11 cellular contexts compared by ENCODE assay signal in genomic region chr13:69324109-69324886, GRCh38.
DNase-seq lines count a peak whose midpoint lies in the region; ATAC-seq and TF ChIP-seq lines count a peak whose summit lies in the region.
"Had no signal": no experiment of that assay in that cellular context is flagged by ENCODE, and none has a peak within 500 bp of the region (broad histone marks: within the 10 kb centered on the region; RNA-seq: fewer than 3 reads in every experiment).

No MANE protein-coding gene starts in this region.

- POLR2A ChIA-PET in RWPE1 (lab: Yijun Ruan, JAX; ENCODE audit: low non-redundant PET): no interaction called here
- POLR2A ChIA-PET in CD4-positive, alpha-beta memory T cell (lab: Charles Lee; ENCODE audit: partially characterized antibody): no interaction called here

- no peak overlapping the region for H3K27ac Mint-ChIP-seq in CD4-positive, alpha-beta memory T cell

- 15% methylated on average over 2 of the region's 2 CpGs for whole genome bisulfite sequencing in hepatocyte (ENCODE audit: low lambda C conversion rate, missing lambda C conversion rate)
- 2 to 7% methylated on average over 2 of the region's 2 CpGs for WGBS in tibial nerve, 2 donors

- TF ChIP-seq CTCF in Loucy (conservative IDR thresholded peaks at IDR 0.05; ENCODE audit: low read length) (peak; percentile 60), RWPE1 (conservative IDR thresholded peaks at IDR 0.05; ENCODE audit: low read depth) (peak; percentile 30; the same call in 1 of the 2 replicates), hepatocyte (IDR thresholded peaks at IDR 0.05; ENCODE audit: poor library complexity) (peak; percentile 62), tibial nerve (IDR thresholded peaks at IDR 0.05) (no peak)

- no peak overlapping the region for H3K4me3 ChIP-seq in Loucy (ENCODE audit: low read length, poor library complexity, severe bottlenecking)
- no peak overlapping the region for H3K4me3 ChIP-seq in hepatocyte
- H3K4me3 ChIP-seq in CD4-positive, alpha-beta memory T cell (ENCODE audit: low read length in 2 of 2): no peak overlapping the region
- H3K4me3 ChIP-seq in tibial nerve: no peak overlapping the region
- H3K4me3 ChIP-seq: skin epidermis had no signal

- H2AFZ ChIP-seq in Loucy (ENCODE audit: low read length): no peak overlapping the region
- no peak overlapping the region for H2AFZ ChIP-seq in hepatocyte

- H3K27me3 ChIP-seq in Loucy (ENCODE audit: insufficient read depth, low read length, poor library complexity, severe bottlenecking) (no peaks in the 10 kb centered on the region), hepatocyte (no peaks in the 10 kb centered on the region), tibial nerve (no peaks in the 10 kb centered on the region)
- H3K27me3 ChIP-seq in CD4-positive, alpha-beta memory T cell (ENCODE audit: insufficient read depth, low read length): no peaks in the 10 kb centered on the region

- H3K9me2 ChIP-seq in Loucy (replicated peaks; ENCODE audit: low read depth, low read length) (no peaks in the 10 kb centered on the region), hepatocyte (replicated peaks; ENCODE audit: insufficient read depth) (no peaks in the 10 kb centered on the region)

- H3K27me3 Mint-ChIP-seq in CD4-positive, alpha-beta memory T cell: no peaks in the 10 kb centered on the region

- intact Hi-C loops in CD4-positive, alpha-beta memory T cell (cut with micrococcal nuclease): no loop called here

- no peaks in the 10 kb centered on the region for H3K9me3 ChIP-seq in Loucy (ENCODE audit: insufficient read depth, low read depth, low read length)
- no peaks in the 10 kb centered on the region for H3K9me3 ChIP-seq in hepatocyte (ENCODE audit: low read depth)
- no peaks in the 10 kb centered on the region for H3K9me3 ChIP-seq in CD4-positive, alpha-beta memory T cell (ENCODE audit: control insufficient read depth in 1 of 2, low read length in 2 of 2)
- no peaks in the 10 kb centered on the region for H3K9me3 ChIP-seq in tibial nerve

- no peak for TF ChIP-seq POLR2A in tibial nerve (IDR thresholded peaks at IDR 0.05)

- H3K4me3 Mint-ChIP-seq in CD4-positive, alpha-beta memory T cell: no peak overlapping the region

- H3K4me2 ChIP-seq in Loucy (ENCODE audit: low read depth, low read length, poor library complexity, severe bottlenecking): no peak overlapping the region
- no peak overlapping the region for H3K4me2 ChIP-seq in hepatocyte

- H3K4me1 Mint-ChIP-seq in CD4-positive, alpha-beta memory T cell: no peaks in the 10 kb centered on the region

- no peaks in the 10 kb centered on the region for H3K79me2 ChIP-seq in Loucy (ENCODE audit: insufficient read depth, low read length)
- H3K79me2 ChIP-seq in hepatocyte: no peaks in the 10 kb centered on the region

- DNase-seq in Caki2 (ENCODE audit: low read depth) (peak; percentile 6), RWPE1 (ENCODE audit: low spot score) (no peak), hepatocyte (ENCODE audit: low spot score) (peak; percentile 39), tibial nerve (ENCODE audit: low spot score in 2 of 2) (no peak)
- DNase-seq in CD4-positive, alpha-beta memory T cell: no peak
- DNase-seq: activated gamma-delta T cell, hypothalamus had no signal

- no peaks in the 10 kb centered on the region for H3F3A ChIP-seq in Loucy (ENCODE audit: low read depth)

- H3K4me1 ChIP-seq in Loucy (ENCODE audit: insufficient read depth, low read length, poor library complexity, severe bottlenecking) (no peaks in the 10 kb centered on the region), hepatocyte (ENCODE audit: insufficient read depth) (no peaks in the 10 kb centered on the region), tibial nerve (no peaks in the 10 kb centered on the region)
- H3K4me1 ChIP-seq in CD4-positive, alpha-beta memory T cell (ENCODE audit: insufficient read depth, low read length): no peaks in the 10 kb centered on the region

- CTCF ChIA-PET in RWPE1 (lab: Yijun Ruan, JAX): interaction anchor here (0.6 to 1.0 kb wide), 3 partner anchors 12 to 1029 kb away, joined by 3 to 4 read pairs (median 4); no protein-coding TSS in a partner anchor
- CTCF ChIA-PET in CD4-positive, alpha-beta memory T cell (lab: Charles Lee; ENCODE audit: partially characterized antibody): no interaction called here

- no peak for TF ChIP-seq EP300 in tibial nerve (IDR thresholded peaks at IDR 0.05)

- no peaks in the 10 kb centered on the region for H3K36me3 Mint-ChIP-seq in CD4-positive, alpha-beta memory T cell

- H3K9me3 Mint-ChIP-seq in CD4-positive, alpha-beta memory T cell: peaks cover 0 to 13% (median 6%) of the 10 kb centered on the region in 8 donors

- H4K20me1 ChIP-seq in Loucy (ENCODE audit: insufficient read depth, low read length, poor library complexity, severe bottlenecking): no peaks in the 10 kb centered on the region
- no peaks in the 10 kb centered on the region for H4K20me1 ChIP-seq in hepatocyte (ENCODE audit: insufficient read depth, poor library complexity, severe bottlenecking)

- no peak for ATAC-seq in GM21717 (IDR thresholded peaks at IDR 0.05; ENCODE audit: unreplicated experiment)
- ATAC-seq in GM18909 (IDR thresholded peaks at IDR 0.05; ENCODE audit: poor library complexity, unreplicated experiment): no peak

- H3K36me3 ChIP-seq in Loucy (ENCODE audit: insufficient read depth, low read length) (no peaks in the 10 kb centered on the region), hepatocyte (replicated peaks; ENCODE audit: insufficient read depth, low read depth) (no peaks in the 10 kb centered on the region), tibial nerve (no peaks in the 10 kb centered on the region)
- no peaks in the 10 kb centered on the region for H3K36me3 ChIP-seq in CD4-positive, alpha-beta memory T cell (ENCODE audit: insufficient read depth, low read length)

- no peak overlapping the region for H3K9ac ChIP-seq in Loucy (ENCODE audit: low read depth, low read length, poor library complexity, severe bottlenecking)

- no peak overlapping the region for H3K27ac ChIP-seq in RWPE1
- no peak overlapping the region for H3K27ac ChIP-seq in hepatocyte
- H3K27ac ChIP-seq in CD4-positive, alpha-beta memory T cell (ENCODE audit: low read depth, low read length): no peak overlapping the region
- no peak overlapping the region for H3K27ac ChIP-seq in tibial nerve
- H3K27ac ChIP-seq: skin epidermis had no signal

- in situ Hi-C loops in Caki2 (cut with HindIII; ENCODE audit: low pct_unique_long_range_greater_than_20kb, low sequenced_read_pairs): no loop called here

Comparison
In these comparisons a context has a peak if more than half of its experiments do, and no peak if none do; other contexts are left out.
1. DNase-seq: peak in Caki2 (single experiment) and hepatocyte (single experiment); none in RWPE1 (single experiment), CD4-positive, alpha-beta memory T cell (0 of 5) and tibial nerve (0 of 2).
2. CTCF ChIP-seq: peak in Loucy (single experiment), RWPE1 (single experiment) and hepatocyte (single experiment); none in tibial nerve (0 of 5).